In the genomic region with DNA sequence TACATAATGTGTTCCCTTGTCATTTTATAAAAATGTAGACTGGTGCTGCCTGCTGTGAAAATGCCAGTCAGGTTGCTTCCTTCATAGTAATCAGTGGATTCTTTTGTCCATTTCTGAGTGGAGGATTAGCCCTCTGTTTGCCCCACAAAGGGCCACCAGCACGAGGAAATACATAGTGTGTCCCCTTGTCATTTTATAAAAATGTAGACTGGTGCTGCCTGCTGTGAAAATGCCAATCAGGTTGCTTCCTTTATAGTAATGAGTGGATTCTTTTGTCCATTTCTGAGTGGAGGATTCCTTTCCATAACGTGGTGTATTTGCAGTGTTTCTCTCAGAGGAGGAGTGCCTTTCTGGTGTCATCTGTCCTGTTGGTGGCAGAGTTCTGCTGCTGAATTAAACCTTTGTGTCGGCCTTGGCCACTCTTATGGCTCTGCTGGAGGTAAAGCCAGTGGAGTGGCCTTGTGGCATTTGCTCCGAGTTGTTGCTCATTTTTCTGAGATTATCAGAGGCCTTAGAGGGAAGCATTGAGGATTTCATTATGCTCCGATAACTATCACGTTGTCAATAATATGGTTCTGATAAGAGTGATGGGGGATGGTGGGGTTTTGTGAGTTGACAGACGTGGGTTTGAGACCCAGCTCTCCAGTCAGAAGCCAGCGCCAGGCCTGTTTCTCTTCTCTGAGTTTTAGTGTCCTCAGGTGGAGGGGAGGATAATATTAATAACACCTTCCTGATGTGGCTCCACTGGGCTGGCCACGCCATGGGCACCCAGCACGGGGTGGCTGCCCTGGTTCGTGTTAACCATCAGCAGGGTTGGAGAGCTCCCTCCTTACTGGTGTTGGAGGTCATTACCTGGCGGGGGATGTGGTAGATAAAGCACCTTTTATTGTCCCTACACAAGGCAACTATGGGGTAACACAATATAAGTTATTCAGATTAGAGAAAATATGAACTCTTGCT, we compare ENCODE assay signal across 12 cellular contexts.
DNase-seq lines count a peak whose midpoint lies in the region; ATAC-seq and TF ChIP-seq lines count a peak whose summit lies in the region.
"Had no signal": no experiment of that assay in that cellular context is flagged by ENCODE, and none has a peak within 500 bp of the region (broad histone marks: within the 10 kb centered on the region; RNA-seq: fewer than 3 reads in every experiment).

No MANE protein-coding gene starts in this region.

- H3K36me3 ChIP-seq in thyroid gland, result no peaks in the 10 kb centered on the region

- H3K36me3 Mint-ChIP-seq in activated CD4-positive, alpha-beta memory T cell treated with anti-CD3 and anti-CD28 coated beads, Interleukin-2, amount 10 ng/mL, durations not matched to agents 7 days and 5 days (ENCODE audit: low read depth), result no peaks in the 10 kb centered on the region

- peak overlapping the region in 1 of 3 donors; percentile 24 for H3K27ac ChIP-seq in thyroid gland
- H3K27ac ChIP-seq: skin epidermis had no signal

- H3K27me3 ChIP-seq in thyroid gland, result no peaks in the 10 kb centered on the region

- peaks cover 13 to 22% of the 10 kb centered on the region in 2 donors for H3K4me1 ChIP-seq in thyroid gland

- TF ChIP-seq CTCF in thyroid gland (IDR thresholded peaks at IDR 0.05), result peak in 4 of 6 experiments; percentile 15 to 48 (median 32)

- POLR2A ChIA-PET in activated CD4-positive, alpha-beta memory T cell treated with anti-CD3 and anti-CD28 coated beads, Interleukin-2, amount 10 ng/mL, durations not matched to agents 7 days and 5 days (lab: Charles Lee), result no interaction called here

- H3K27ac Mint-ChIP-seq in activated CD4-positive, alpha-beta memory T cell treated with anti-CD3 and anti-CD28 coated beads, Interleukin-2, amount 10 ng/mL, durations not matched to agents 7 days and 5 days, result no peak overlapping the region
- H3K27ac Mint-ChIP-seq: T-helper 1 cell treated with Interleukin-12 subunit alpha and Interleukin-12 subunit beta and Interleukin-4 antibody, amounts not matched to agents 30 μg/mL and 1 μg/mL, for 36 hours had no signal

- DNase-seq in NCI-H748 (lab: John Stamatoyannopoulos, UW; ENCODE audit: unreplicated experiment) (peak; percentile 64), NCI-H748 treated with DMSO at 0.1 percent for 48 hours (lab: John Stamatoyannopoulos, UW) (no peak), SW480 (ENCODE audit: low spot score) (peak; percentile 5), left lobe of liver (ENCODE audit: low spot score) (no peak), thyroid gland (peak; percentile 37 to 41), RPMI8226 (no peak)
- no peak for DNase-seq in stimulated activated naive CD8-positive, alpha-beta T cell treated with anti-CD3 and anti-CD28 coated beads, Interleukin-15, Interleukin-2, amounts not matched to agents 100 U/mL and 50 U/mL, for 24 hours
- no peak for DNase-seq in activated CD4-positive, alpha-beta memory T cell treated with anti-CD3 and anti-CD28 coated beads, Interleukin-2, amount 10 ng/mL, durations not matched to agents 7 days and 5 days
- DNase-seq: NCI-H524 treated with DMSO at 0.1 percent for 48 hours; stimulated activated CD8-positive, alpha-beta memory T cell treated with anti-CD3 and anti-CD28 coated beads, Interleukin-4, amount 100 ng/mL, for 48 hours had no signal

- H3K4me3 Mint-ChIP-seq in activated CD4-positive, alpha-beta memory T cell treated with anti-CD3 and anti-CD28 coated beads, Interleukin-2, amount 10 ng/mL, durations not matched to agents 7 days and 5 days, result no peak overlapping the region
- H3K4me3 Mint-ChIP-seq: T-helper 1 cell treated with Interleukin-12 subunit alpha and Interleukin-12 subunit beta and Interleukin-4 antibody, amounts not matched to agents 30 μg/mL and 1 μg/mL, for 36 hours had no signal

- CTCF ChIA-PET in activated CD4-positive, alpha-beta memory T cell treated with anti-CD3 and anti-CD28 coated beads, Interleukin-2, amount 10 ng/mL, durations not matched to agents 7 days and 5 days (lab: Charles Lee), result no interaction called here

- intact Hi-C loops in thyroid gland (cut with DNase I), result no loop called here

- H3K4me3 ChIP-seq in thyroid gland (replicated peaks in 1 of 3), result no peak overlapping the region
- H3K4me3 ChIP-seq: skin epidermis had no signal

- TF ChIP-seq POLR2A in thyroid gland (IDR thresholded peaks at IDR 0.05), result no peak

- 71 to 74% methylated on average over 12 of the region's 12 CpGs for WGBS in thyroid gland, 2 donors

- no peaks in the 10 kb centered on the region for H3K9me3 Mint-ChIP-seq in activated CD4-positive, alpha-beta memory T cell treated with anti-CD3 and anti-CD28 coated beads, Interleukin-2, amount 10 ng/mL, durations not matched to agents 7 days and 5 days
- H3K9me3 Mint-ChIP-seq: T-helper 1 cell treated with Interleukin-12 subunit alpha and Interleukin-12 subunit beta and Interleukin-4 antibody, amounts not matched to agents 30 μg/mL and 1 μg/mL, for 36 hours had no signal

- ATAC-seq in left lobe of liver, result peak; percentile 77
- ATAC-seq in stimulated activated naive CD8-positive, alpha-beta T cell treated with anti-CD3 and anti-CD28 coated beads, Interleukin-15, Interleukin-2, amounts not matched to agents 100 U/mL and 50 U/mL, for 24 hours, result no peak

- peaks cover 5% of the 10 kb centered on the region for H3K4me1 Mint-ChIP-seq in activated CD4-positive, alpha-beta memory T cell treated with anti-CD3 and anti-CD28 coated beads, Interleukin-2, amount 10 ng/mL, durations not matched to agents 7 days and 5 days

- no peaks in the 10 kb centered on the region for H3K9me3 ChIP-seq in thyroid gland

- H3K27me3 Mint-ChIP-seq in activated CD4-positive, alpha-beta memory T cell treated with anti-CD3 and anti-CD28 coated beads, Interleukin-2, amount 10 ng/mL, durations not matched to agents 7 days and 5 days, result peaks cover 11% of the 10 kb centered on the region

Comparison
In these comparisons a context has a peak if more than half of its experiments do, and no peak if none do; other contexts are left out.
1. DNase-seq: peak in NCI-H748 (single experiment), SW480 (single experiment) and thyroid gland (2 of 2); none in NCI-H748 treated with DMSO at 0.1 percent for 48 hours (single experiment), left lobe of liver (single experiment), stimulated activated naive CD8-positive, alpha-beta T cell treated with anti-CD3 and anti-CD28 coated beads, Interleukin-15, Interleukin-2, amounts not matched to agents 100 U/mL and 50 U/mL, for 24 hours (single experiment), activated CD4-positive, alpha-beta memory T cell treated with anti-CD3 and anti-CD28 coated beads, Interleukin-2, amount 10 ng/mL, durations not matched to agents 7 days and 5 days (single experiment) and RPMI8226 (single experiment).